Comparison of ENCODE assay signal across 21 cellular contexts in genomic region chr10:124568858-124569622, GRCh38.
DNase-seq lines count a peak whose midpoint lies in the region; ATAC-seq, FAIRE-seq and TF ChIP-seq lines count a peak whose summit lies in the region.
"Had no signal": no experiment of that assay in that cellular context is flagged by ENCODE, and none has a peak within 500 bp of the region (broad histone marks: within the 10 kb centered on the region; RNA-seq: fewer than 3 reads in every experiment).

No MANE protein-coding gene starts in this region.

- H4K8ac ChIP-seq in H1 (ENCODE audit: extremely low read depth, insufficient read depth, low read length) (0 out of 2 replicates have a peak overlapping the region, but pooled peaks have one; percentile 8), neuronal stem cell (ENCODE audit: low read depth, low read length) (no peak overlapping the region)

- peaks cover 0 to 14% (median 6%) of the 10 kb centered on the region in 12 donors for H3K4me1 ChIP-seq in heart left ventricle
- peaks cover 15% of the 10 kb centered on the region for H3K4me1 ChIP-seq in left ventricle myocardium inferior
- H3K4me1 ChIP-seq in H1 (replicated peaks in 1 of 4; ENCODE audit: control insufficient read depth in 3 of 4, insufficient read depth in 4 of 4, low read length in 3 of 4) = peaks cover 3 to 9% (median 7%) of the 10 kb centered on the region in 4 experiments; a peak in 6 of 7 replicates
- H3K4me1 ChIP-seq in neuronal stem cell (ENCODE audit: control insufficient read depth in 2 of 2, insufficient read depth in 1 of 2, low read depth in 1 of 2, low read length in 2 of 2) = peaks cover 16 to 25% of the 10 kb centered on the region in 2 donors
- peaks cover 0 to 3% (median 0%) of the 10 kb centered on the region in 3 donors for H3K4me1 ChIP-seq in pancreas
- H3K4me1 ChIP-seq: tibial artery had no signal

- FAIRE-seq in H1 (lab: Jason Lieb, UNC) (no peak), pancreas (lab: Jason Lieb, UNC) (no peak)

- H2BK12ac ChIP-seq in H1 (ENCODE audit: low read depth, low read length) (no peak overlapping the region), neuronal stem cell (ENCODE audit: low read length) (no peak overlapping the region)

- no peak overlapping the region for H3K18ac ChIP-seq in H1 (ENCODE audit: extremely low read depth, low read length)
- H3K18ac ChIP-seq in neuronal stem cell (ENCODE audit: low read length) = peak overlapping the region; percentile 86

- H3K79me1 ChIP-seq in H1 (ENCODE audit: low read depth, low read length) (no peaks in the 10 kb centered on the region), neuronal stem cell (ENCODE audit: low read depth, low read length) (no peaks in the 10 kb centered on the region)

- no peaks in the 10 kb centered on the region for H3K36me3 ChIP-seq in heart left ventricle
- no peaks in the 10 kb centered on the region for H3K36me3 ChIP-seq in left ventricle myocardium inferior
- no peaks in the 10 kb centered on the region for H3K36me3 ChIP-seq in H1 (ENCODE audit: control insufficient read depth in 2 of 4, insufficient read depth in 4 of 4, low read length in 3 of 4)
- H3K36me3 ChIP-seq in neuronal stem cell (replicated peaks in 1 of 2; ENCODE audit: control insufficient read depth in 2 of 2, insufficient read depth in 2 of 2, low read length in 2 of 2) = no peaks in the 10 kb centered on the region
- no peaks in the 10 kb centered on the region for H3K36me3 ChIP-seq in pancreas
- H3K36me3 ChIP-seq: tibial artery had no signal

- WGBS in heart left ventricle, 4 donors = 69 to 82% (median 75%) methylated on average over 20 to 21 of the region's 21 CpGs
- WGBS in H1 (ENCODE audit: extremely low coverage in 1 of 2, insufficient coverage in 1 of 2, insufficient read length in 1 of 2, insufficient replicate concordance in 2 of 2, low coverage in 1 of 2, low lambda C conversion rate in 2 of 2, missing lambda C conversion rate in 1 of 2), 2 experiments = 89% methylated on average over 21 of the region's 21 CpGs; no CpG with 5 or more reads in 1 of the 2 experiments
- no CpG with 5 or more reads among the region's 21 CpGs for WGBS in neuronal stem cell (ENCODE audit: extremely low coverage in 2 of 2, insufficient read length in 2 of 2, insufficient replicate concordance in 1 of 2), 2 donors
- 81 to 84% methylated on average over 21 of the region's 21 CpGs for WGBS in pancreas, 2 donors

- H3K79me2 ChIP-seq in H1 (ENCODE audit: control insufficient read depth in 1 of 2, insufficient read depth in 2 of 2, low read length in 2 of 2) = no peaks in the 10 kb centered on the region

- H3K9me3 ChIP-seq in heart left ventricle (no peaks in the 10 kb centered on the region), left ventricle myocardium inferior (replicated peaks) (no peaks in the 10 kb centered on the region), H1 (ENCODE audit: insufficient read depth in 2 of 2, low read depth in 1 of 2, low read length in 1 of 2) (0 out of 4 replicates have a peak, but pooled peaks cover 0 to 4% of the 10 kb centered on the region in 2 experiments), neuronal stem cell (replicated peaks in 1 of 2; ENCODE audit: control insufficient read depth in 2 of 2, insufficient read depth in 1 of 2, low read depth in 1 of 2, low read length in 2 of 2) (peaks cover 0 to 4% of the 10 kb centered on the region in 2 donors), pancreas (no peaks in the 10 kb centered on the region)
- H3K9me3 ChIP-seq: tibial artery had no signal

- H3K14ac ChIP-seq in H1 (ENCODE audit: insufficient read length) (no peak overlapping the region), neuronal stem cell (ENCODE audit: low read length) (peak overlapping the region; percentile 42)

- H2BK20ac ChIP-seq in H1 (ENCODE audit: low read length) = no peak overlapping the region

- H2AFZ ChIP-seq in H1 (ENCODE audit: low read length) = no peak overlapping the region
- peak overlapping the region; percentile 38 for H2AFZ ChIP-seq in neuronal stem cell (ENCODE audit: low read length)
- H2AFZ ChIP-seq: GM23248 had no signal

- no peak for ATAC-seq in heart left ventricle
- no peak for ATAC-seq in HG03565 (IDR thresholded peaks at IDR 0.05; ENCODE audit: unreplicated experiment)
- no peak for ATAC-seq in HG02588 (IDR thresholded peaks at IDR 0.05; ENCODE audit: unreplicated experiment)
- no peak for ATAC-seq in pancreas
- ATAC-seq: activated CD4-positive, alpha-beta T cell treated with anti-CD3 and anti-CD28 coated beads for 36 hours; left ventricle myocardium superior had no signal

- H4K91ac ChIP-seq in H1 (replicated peaks; ENCODE audit: insufficient read length, low read length) (no peak overlapping the region), neuronal stem cell (ENCODE audit: low read depth, low read length, poor library complexity) (no peak overlapping the region)

- H3K4ac ChIP-seq in H1 (replicated peaks; ENCODE audit: insufficient read length, low read depth, low read length) (no peak overlapping the region), neuronal stem cell (ENCODE audit: low read length) (no peak overlapping the region)

- TF ChIP-seq CTCF in heart left ventricle (IDR thresholded peaks at IDR 0.05) = no peak
- TF ChIP-seq CTCF in left ventricle myocardium inferior (IDR thresholded peaks at IDR 0.05; ENCODE audit: borderline replicate concordance) = no peak
- TF ChIP-seq CTCF in H1 (IDR thresholded peaks at IDR 0.05; ENCODE audit: control extremely low read depth in 1 of 3, insufficient read depth in 1 of 3, low read depth in 1 of 3, low read length in 3 of 3) = no peak
- TF ChIP-seq CTCF in pancreas (IDR thresholded peaks at IDR 0.05) = no peak

- H2BK15ac ChIP-seq in H1 (ENCODE audit: low read length) = no peak overlapping the region
- H2BK15ac ChIP-seq in neuronal stem cell (ENCODE audit: low read length) = peak overlapping the region; percentile 65

- CTCF ChIA-PET in H1 (lab: Charles Lee; ENCODE audit: partially characterized antibody) = interaction anchor here (1.2 to 27.9 kb wide), 3 partner anchors 31 to 305 kb away, joined by 3 to 681 read pairs (median 3); no protein-coding TSS in a partner anchor

- no peak overlapping the region for H2BK120ac ChIP-seq in H1 (replicated peaks; ENCODE audit: low read depth, low read length)
- no peak overlapping the region for H2BK120ac ChIP-seq in neuronal stem cell (ENCODE audit: low read depth, low read length)

- H3K27ac ChIP-seq in heart left ventricle (no peak overlapping the region), left ventricle myocardium inferior (replicated peaks) (no peak overlapping the region), H1 (ENCODE audit: low read depth, low read length) (no peak overlapping the region), neuronal stem cell (replicated peaks; ENCODE audit: low read length) (peak overlapping the region; percentile 32), pancreas (no peak overlapping the region)
- H3K27ac ChIP-seq: GM23248, HL-60, tibial artery had no signal

- DNase-seq in heart left ventricle (peak in 3 of 5 donors; percentile 17 to 56 (median 46)), left ventricle myocardium inferior (no peak), H1 (ENCODE audit: low read depth in 1 of 2, low spot score in 2 of 2) (no peak), neuronal stem cell (ENCODE audit: low spot score) (no peak), pancreas (no peak)
- DNase-seq in activated effector memory CD4-positive, alpha-beta T cell treated with Interleukin-2 at 50 U/mL for 16 hours = no peak
- DNase-seq: activated CD4-positive, alpha-beta T cell treated with anti-CD3 and anti-CD28 coated beads for 36 hours; activated CD8-positive, alpha-beta memory T cell treated with anti-CD3 and anti-CD28 coated beads for 24 hours; activated naive CD4-positive, alpha-beta T cell treated with anti-CD3 and anti-CD28 coated beads, Interleukin-2, amount 50 U/mL, for 16 hours; anterior cingulate cortex; C1 segment of cervical spinal cord; Calu3; dermis blood vessel endothelial cell; GM23248; left ventricle myocardium superior; NCI-H526 treated with DMSO at 0.1 percent for 48 hours; stimulated activated CD4-positive, alpha-beta T cell treated with anti-CD3 and anti-CD28 coated beads, Interleukin-4, amount 100 ng/mL, for 1 hour had no signal

- H3K9ac ChIP-seq in H1 (replicated peaks in 1 of 4; ENCODE audit: extremely low read depth in 1 of 4, low read depth in 3 of 4, low read length in 3 of 4) = no peak overlapping the region
- H3K9ac ChIP-seq in neuronal stem cell (ENCODE audit: low read depth, low read length, poor library complexity) = peak overlapping the region; percentile 81
- H3K9ac ChIP-seq: GM23248 had no signal

- H4K20me1 ChIP-seq in H1 (replicated peaks in 1 of 2; ENCODE audit: control insufficient read depth in 1 of 2, insufficient read depth in 2 of 2, low read length in 2 of 2) = peaks cover 0 to 5% of the 10 kb centered on the region in 2 experiments

- H3K23me2 ChIP-seq in H1 (ENCODE audit: low read depth, low read length) = no peaks in the 10 kb centered on the region

- TF ChIP-seq RAD21 in H1 (IDR thresholded peaks at IDR 0.05 in 1 of 2, conservative IDR thresholded peaks at IDR 0.05 in 1 of 2; ENCODE audit: low read depth in 2 of 2, low read length in 2 of 2) = no peak

- no peak overlapping the region for H3K56ac ChIP-seq in H1 (replicated peaks; ENCODE audit: insufficient read length, low read depth, low read length)

- no peak overlapping the region for H4K5ac ChIP-seq in H1 (ENCODE audit: insufficient read length, low read depth, low read length)

- no peak overlapping the region for H3K23ac ChIP-seq in H1 (ENCODE audit: insufficient read length)
- no peak overlapping the region for H3K23ac ChIP-seq in neuronal stem cell (ENCODE audit: low read depth, low read length, poor library complexity)

- H3K27me3 ChIP-seq in heart left ventricle (no peaks in the 10 kb centered on the region), left ventricle myocardium inferior (ENCODE audit: low read depth) (no peaks in the 10 kb centered on the region), H1 (replicated peaks in 1 of 4; ENCODE audit: control insufficient read depth in 3 of 4, extremely low read depth in 1 of 4, insufficient read depth in 3 of 4, low read length in 3 of 4) (no peaks in the 10 kb centered on the region), neuronal stem cell (ENCODE audit: control insufficient read depth in 3 of 3, insufficient read depth in 3 of 3, low read depth in 1 of 3, low read length in 3 of 3) (peaks cover 0 to 3% (median 0%) of the 10 kb centered on the region in 3 experiments), pancreas (no peaks in the 10 kb centered on the region)
- H3K27me3 ChIP-seq: tibial artery had no signal

- POLR2A ChIA-PET in H1 (lab: Charles Lee; ENCODE audit: partially characterized antibody) = no interaction called here

- intact Hi-C loops in heart left ventricle (cut with DNase I) (loop anchor here in 3 of 10 donors (5.0 to 10.0 kb wide), 3 partner anchors 46 to 56 kb away; no protein-coding TSS in a partner anchor), left ventricle myocardium inferior (cut with micrococcal nuclease) (no loop called here), pancreas (cut with DNase I) (no loop called here)

- H2AK5ac ChIP-seq in H1 (ENCODE audit: low read depth, low read length) (no peak overlapping the region; the same call in 1 of the 2 replicates), neuronal stem cell (ENCODE audit: low read depth, low read length) (peak overlapping the region; percentile 38)

- no peak for TF ChIP-seq EP300 in H1 (IDR thresholded peaks at IDR 0.05; ENCODE audit: borderline replicate concordance in 1 of 2, low read depth in 2 of 2, low read length in 2 of 2)

- H2BK5ac ChIP-seq in H1 (ENCODE audit: low read depth, low read length) = no peak overlapping the region
- H2BK5ac ChIP-seq in neuronal stem cell (ENCODE audit: low read length) = no peak overlapping the region

- H3K4me3 ChIP-seq in heart left ventricle (no peak overlapping the region), left ventricle myocardium inferior (no peak overlapping the region), H1 (ENCODE audit: extremely low read depth in 1 of 4, insufficient read depth in 2 of 4, low read depth in 3 of 4, low read length in 4 of 4) (no peak overlapping the region), neuronal stem cell (ENCODE audit: low read length in 2 of 2) (no peak overlapping the region), pancreas (no peak overlapping the region)
- H3K4me3 ChIP-seq: GM23248, tibial artery had no signal

- H3K4me2 ChIP-seq in H1 (ENCODE audit: insufficient read depth in 1 of 2, low read depth in 2 of 2, low read length in 2 of 2) (no peak overlapping the region), neuronal stem cell (ENCODE audit: insufficient read depth, low read length, poor library complexity, severe bottlenecking) (no peak overlapping the region)

- TF ChIP-seq POLR2A in heart left ventricle (IDR thresholded peaks at IDR 0.05) = no peak
- no peak for TF ChIP-seq POLR2A in H1 (IDR thresholded peaks at IDR 0.05; ENCODE audit: control extremely low read depth in 1 of 2, low read depth in 2 of 2, low read length in 2 of 2)

Comparison
In these comparisons a context has a peak if more than half of its experiments do, and no peak if none do; other contexts are left out.
1. DNase-seq: peak in heart left ventricle (3 of 5); none in left ventricle myocardium inferior (single experiment), H1 (0 of 2), neuronal stem cell (single experiment), activated effector memory CD4-positive, alpha-beta T cell treated with Interleukin-2 at 50 U/mL for 16 hours (single experiment) and pancreas (0 of 6).